In genomic region chr6:24825130-24825630, GRCh38 we compare ENCODE assay signal across 30 cellular contexts. TPM values are rescaled to one million over a fixed set of nuclear protein-coding genes. Genes with fewer than 3 reads are reported as not detected.
DNase-seq lines count a peak whose midpoint lies in the region; ATAC-seq and TF ChIP-seq lines count a peak whose summit lies in the region.
"Had no signal": no experiment of that assay in that cellular context is flagged by ENCODE, and none has a peak within 500 bp of the region (broad histone marks: within the 10 kb centered on the region; RNA-seq: fewer than 3 reads in every experiment).

No MANE protein-coding gene starts in this region.

- peak overlapping the region; percentile 51 to 68 for H3K27ac Mint-ChIP-seq in natural killer cell
- peak overlapping the region in 1 of 2 donors; percentile 36 for H3K27ac Mint-ChIP-seq in natural killer cell treated with Interleukin-12 subunit alpha and Interleukin-12 subunit beta and Interleukin-15 and Interleukin-18, amount 100 ng/mL, for 72 hours
- peak overlapping the region in 5 of 6 donors; percentile 53 to 83 (median 70) for H3K27ac Mint-ChIP-seq in immature natural killer cell
- H3K27ac Mint-ChIP-seq: activated CD8-positive, alpha-beta memory T cell treated with anti-CD3 and anti-CD28 coated beads, Interleukin-2, amount 10 ng/mL, durations not matched to agents 7 days and 5 days; activated T-helper 2 cell treated with anti-CD3 and anti-CD28 coated beads, Interferon-gamma antibody, Interleukin-2, Interleukin-4, amounts not matched to agents 10 μg/mL and 5 μg/mL and 100 μg/mL, durations not matched to agents 14 hours and 24 hours and 36 hours; nephron progenitor cell; progenitor cell of endocrine pancreas had no signal

- no peak for ATAC-seq in natural killer cell
- ATAC-seq in natural killer cell treated with Interleukin-12 subunit alpha and Interleukin-12 subunit beta and Interleukin-15 and Interleukin-18, amount 100 ng/mL, for 72 hours, result no peak
- ATAC-seq: activated CD8-positive, alpha-beta memory T cell treated with anti-CD3 and anti-CD28 coated beads, Interleukin-2, amount 10 ng/mL, durations not matched to agents 7 days and 5 days; effector memory CD8-positive, alpha-beta T cell; esophagus mucosa; K562; left lung; Panc1 had no signal

- no peaks in the 10 kb centered on the region for H3K27me3 Mint-ChIP-seq in natural killer cell (ENCODE audit: low read depth in 2 of 2)
- no peaks in the 10 kb centered on the region for H3K27me3 Mint-ChIP-seq in natural killer cell treated with Interleukin-12 subunit alpha and Interleukin-12 subunit beta and Interleukin-15 and Interleukin-18, amount 100 ng/mL, for 72 hours
- H3K27me3 Mint-ChIP-seq in immature natural killer cell (ENCODE audit: low read depth in 3 of 3), result peaks cover 0 to 24% (median 4%) of the 10 kb centered on the region in 3 donors
- H3K27me3 Mint-ChIP-seq: activated CD8-positive, alpha-beta memory T cell treated with anti-CD3 and anti-CD28 coated beads, Interleukin-2, amount 10 ng/mL, durations not matched to agents 7 days and 5 days; effector memory CD8-positive, alpha-beta T cell; progenitor cell of endocrine pancreas had no signal

- TF ChIP-seq CTCF in natural killer cell (IDR thresholded peaks at IDR 0.05), result no peak

- H3K9me3 Mint-ChIP-seq in natural killer cell, result no peaks in the 10 kb centered on the region
- no peaks in the 10 kb centered on the region for H3K9me3 Mint-ChIP-seq in natural killer cell treated with Interleukin-12 subunit alpha and Interleukin-12 subunit beta and Interleukin-15 and Interleukin-18, amount 100 ng/mL, for 72 hours
- H3K9me3 Mint-ChIP-seq in immature natural killer cell, result no peaks in the 10 kb centered on the region
- H3K9me3 Mint-ChIP-seq: activated T-helper 2 cell treated with anti-CD3 and anti-CD28 coated beads, Interferon-gamma antibody, Interleukin-2, Interleukin-4, amounts not matched to agents 10 μg/mL and 5 μg/mL and 100 μg/mL, durations not matched to agents 14 hours and 24 hours and 36 hours; effector memory CD8-positive, alpha-beta T cell; nephron progenitor cell had no signal

- peaks cover 26 to 30% of the 10 kb centered on the region in 2 donors for H3K4me1 Mint-ChIP-seq in natural killer cell
- H3K4me1 Mint-ChIP-seq in natural killer cell treated with Interleukin-12 subunit alpha and Interleukin-12 subunit beta and Interleukin-15 and Interleukin-18, amount 100 ng/mL, for 72 hours (ENCODE audit: low read depth in 2 of 2), result peaks cover 9 to 17% of the 10 kb centered on the region in 2 donors
- peaks cover 24 to 51% of the 10 kb centered on the region in 2 donors for H3K4me1 Mint-ChIP-seq in immature natural killer cell

- H3K4me3 Mint-ChIP-seq in natural killer cell (no peak overlapping the region), immature natural killer cell (no peak overlapping the region)
- no peak overlapping the region for H3K4me3 Mint-ChIP-seq in natural killer cell treated with Interleukin-12 subunit alpha and Interleukin-12 subunit beta and Interleukin-15 and Interleukin-18, amount 100 ng/mL, for 72 hours
- H3K4me3 Mint-ChIP-seq: activated CD8-positive, alpha-beta memory T cell treated with anti-CD3 and anti-CD28 coated beads, Interleukin-2, amount 10 ng/mL, durations not matched to agents 7 days and 5 days; effector memory CD8-positive, alpha-beta T cell; nephron progenitor cell had no signal

- DNase-seq in NCI-H1417 (lab: John Stamatoyannopoulos, UW) (peak in 2 of 3 experiments; percentile 3 to 10), NCI-H1417 treated with DMSO at 0.1 percent for 48 hours (lab: John Stamatoyannopoulos, UW) (no peak), natural killer cell (no peak), immature natural killer cell (no peak), 8988T (no peak), nucleus accumbens (lab: John Stamatoyannopoulos, UW) (no peak), NCI-H1694 (lab: John Stamatoyannopoulos, UW) (no peak)
- DNase-seq in natural killer cell treated with Interleukin-12 subunit alpha and Interleukin-12 subunit beta and Interleukin-15 and Interleukin-18, amount 100 ng/mL, for 72 hours (ENCODE audit: low spot score), result no peak
- DNase-seq: activated CD4-positive, alpha-beta T cell treated with anti-CD3 and anti-CD28 coated beads for 1 hour; activated CD8-positive, alpha-beta memory T cell treated with anti-CD3 and anti-CD28 coated beads, Interleukin-2, amount 10 ng/mL, durations not matched to agents 7 days and 5 days; amniotic stem cell; COR-L47; DND-41; effector memory CD8-positive, alpha-beta T cell; foreskin melanocyte; left lung; NCI-H1436; NCI-H510A treated with DMSO at 0.1 percent for 48 hours; nephron progenitor cell; SIG-M5; trophoblast cell had no signal

- H3K36me3 Mint-ChIP-seq in natural killer cell (peaks cover 13% of the 10 kb centered on the region), immature natural killer cell (peaks cover 12 to 56% (median 38%) of the 10 kb centered on the region in 3 donors)
- peaks cover 7% of the 10 kb centered on the region for H3K36me3 Mint-ChIP-seq in natural killer cell treated with Interleukin-12 subunit alpha and Interleukin-12 subunit beta and Interleukin-15 and Interleukin-18, amount 100 ng/mL, for 72 hours

- intact Hi-C loops in natural killer cell (cut with micrococcal nuclease), result no loop called here

RNA-seq across cellular contexts. Expression of gene ARMH2, which starts 26.5 kb away (rescaled TPM):
- total RNA-seq in natural killer cell, result 1 to 10 TPM in 2 of 3 donors, under 1 TPM in 1; 0.68 to 3.0 (median 1.2) TPM
- 1 to 10 TPM in 1 of 2 donors, under 1 TPM in 1; 0.74 to 1.3 TPM for total RNA-seq in natural killer cell treated with Interleukin-12 subunit alpha and Interleukin-12 subunit beta and Interleukin-15 and Interleukin-18, amount 100 ng/mL, for 72 hours
- not detected for polyA plus RNA-seq in immature natural killer cell
- total RNA-seq: A172; activated T-helper 2 cell treated with anti-CD3 and anti-CD28 coated beads, Interferon-gamma antibody, Interleukin-2, Interleukin-4, amounts not matched to agents 10 μg/mL and 5 μg/mL and 100 μg/mL, durations not matched to agents 14 hours and 24 hours and 36 hours; esophagus mucosa; H1; K562; MCF 10A; mesenteric fat pad; progenitor cell of endocrine pancreas had no signal
- polyA plus RNA-seq: H1, K562 had no signal

RNA-seq across cellular contexts. Expression of gene GMNN, which starts 50.4 kb away (rescaled TPM):
- 10 to 100 TPM; 11.0 to 23.7 (median 17.8) TPM for total RNA-seq in natural killer cell
- total RNA-seq in natural killer cell treated with Interleukin-12 subunit alpha and Interleukin-12 subunit beta and Interleukin-15 and Interleukin-18, amount 100 ng/mL, for 72 hours, result 10 to 100 TPM; 41.7 to 81.0 TPM
- polyA plus RNA-seq in immature natural killer cell, result 1 to 10 TPM; 5.1 to 9.6 (median 5.2) TPM

Comparison
In these comparisons a context has a peak if more than half of its experiments do, and no peak if none do; other contexts are left out.
1. DNase-seq: peak in NCI-H1417 (2 of 3); none in NCI-H1417 treated with DMSO at 0.1 percent for 48 hours (single experiment), natural killer cell (single experiment), natural killer cell treated with Interleukin-12 subunit alpha and Interleukin-12 subunit beta and Interleukin-15 and Interleukin-18, amount 100 ng/mL, for 72 hours (single experiment), immature natural killer cell (0 of 3), 8988T (single experiment), nucleus accumbens (0 of 56) and NCI-H1694 (single experiment).